Comparison of ENCODE assay signal across 1 cellular context in genomic region chr2:216083464-216084279, GRCh38.
TF ChIP-seq lines count a peak whose summit lies in the region.

No MANE protein-coding gene starts in this region.

TF ChIP-seq in GM12878, 131 proteins besides CTCF, POLR2A, EP300 and RAD21 (continued from another document):
- no peak for TF ChIP-seq REST (IDR thresholded peaks at IDR 0.05; ENCODE audit: low read depth, low read length)
TF ChIP-seq in GM12878: peak in this region for 0.
